8 cellular contexts compared by ENCODE assay signal in genomic region chr2:1817256-1818127, GRCh38.
A peak's percentile ranks its signal among the peaks of the same experiment; 100 is the strongest.
DNase-seq lines count a peak whose midpoint lies in the region; ATAC-seq and TF ChIP-seq lines count a peak whose summit lies in the region.

No MANE protein-coding gene starts in this region.

- no peaks in the 10 kb centered on the region for H3K36me3 ChIP-seq in H7 (replicated peaks; ENCODE audit: control insufficient read depth, insufficient read depth, low read length)
- H3K36me3 ChIP-seq in lower lobe of right lung, result no peaks in the 10 kb centered on the region

- intact Hi-C loops in lower lobe of right lung (cut with DNase I), result no loop called here

- POLR2A ChIA-PET in activated CD4-positive, alpha-beta T cell treated with anti-CD3 and anti-CD28 coated beads, Interleukin-2, amount 10 ng/mL, durations not matched to agents 7 days and 5 days (lab: Charles Lee), result no interaction called here

- DNase-seq in GM12864 (ENCODE audit: low read depth), result no peak
- DNase-seq in H7, result peak; percentile 97
- DNase-seq in NAMALWA (ENCODE audit: low spot score), result peak; percentile 48
- DNase-seq in activated CD4-positive, alpha-beta T cell treated with anti-CD3 and anti-CD28 coated beads, Interleukin-2, amount 10 ng/mL, durations not matched to agents 7 days and 5 days, result peak; percentile 43
- peak; percentile 94 for DNase-seq in dedifferentiated amniotic fluid mesenchymal stem cell (ENCODE audit: extremely low spot score)
- peak; percentile 81 for DNase-seq in lower lobe of right lung
- peak; percentile 27 to 54 for DNase-seq in stimulated activated CD4-positive, alpha-beta T cell treated with anti-CD3 and anti-CD28 coated beads, Interleukin-4, amount 100 ng/mL, for 4 hours

- H3K27me3 ChIP-seq in H7 (ENCODE audit: control insufficient read depth, insufficient read depth, low read length) (no peaks in the 10 kb centered on the region), lower lobe of right lung (ENCODE audit: low read depth) (peaks cover 6% of the 10 kb centered on the region)

- H3K27me3 Mint-ChIP-seq in activated CD4-positive, alpha-beta T cell treated with anti-CD3 and anti-CD28 coated beads, Interleukin-2, amount 10 ng/mL, durations not matched to agents 7 days and 5 days, result no peaks in the 10 kb centered on the region

- H3K4me3 ChIP-seq in GM12864 (ENCODE audit: low read depth, low read length) (no peak overlapping the region), H7 (ENCODE audit: insufficient read depth, low read depth, low read length) (no peak overlapping the region), lower lobe of right lung (no peak overlapping the region)

- H3K9me3 Mint-ChIP-seq in activated CD4-positive, alpha-beta T cell treated with anti-CD3 and anti-CD28 coated beads, Interleukin-2, amount 10 ng/mL, durations not matched to agents 7 days and 5 days, result no peaks in the 10 kb centered on the region

- H3K4me1 ChIP-seq in lower lobe of right lung, result no peaks in the 10 kb centered on the region

- peak; percentile 91 for TF ChIP-seq CTCF in GM12864 (IDR thresholded peaks at IDR 0.05; ENCODE audit: low read depth, low read length, missing control alignments)
- TF ChIP-seq CTCF in lower lobe of right lung (IDR thresholded peaks at IDR 0.05), result peak; percentile 98

- peak; percentile 89 to 92 for ATAC-seq in lower lobe of right lung
- no peak for ATAC-seq in HG03139 (IDR thresholded peaks at IDR 0.05; ENCODE audit: unreplicated experiment)

- no peak overlapping the region for H3K4me3 Mint-ChIP-seq in activated CD4-positive, alpha-beta T cell treated with anti-CD3 and anti-CD28 coated beads, Interleukin-2, amount 10 ng/mL, durations not matched to agents 7 days and 5 days

- peak overlapping the region; percentile 77 for H3K27ac ChIP-seq in lower lobe of right lung

- no peaks in the 10 kb centered on the region for H3K4me1 Mint-ChIP-seq in activated CD4-positive, alpha-beta T cell treated with anti-CD3 and anti-CD28 coated beads, Interleukin-2, amount 10 ng/mL, durations not matched to agents 7 days and 5 days

- H3K36me3 Mint-ChIP-seq in activated CD4-positive, alpha-beta T cell treated with anti-CD3 and anti-CD28 coated beads, Interleukin-2, amount 10 ng/mL, durations not matched to agents 7 days and 5 days (ENCODE audit: low read depth), result no peaks in the 10 kb centered on the region

- no peak overlapping the region for H3K27ac Mint-ChIP-seq in activated CD4-positive, alpha-beta T cell treated with anti-CD3 and anti-CD28 coated beads, Interleukin-2, amount 10 ng/mL, durations not matched to agents 7 days and 5 days

- CTCF ChIA-PET in activated CD4-positive, alpha-beta T cell treated with anti-CD3 and anti-CD28 coated beads, Interleukin-2, amount 10 ng/mL, durations not matched to agents 7 days and 5 days (lab: Charles Lee), result interaction anchor here (1.5 kb wide), 1 partner anchor 11 kb away, joined by 3 read pairs; no protein-coding TSS in a partner anchor

- no peaks in the 10 kb centered on the region for H3K9me3 ChIP-seq in lower lobe of right lung
